Comparison of ENCODE assay signal across 8 cellular contexts in genomic region chr3:105527949-105528348, GRCh38.
DNase-seq lines count a peak whose midpoint lies in the region; ATAC-seq, FAIRE-seq and TF ChIP-seq lines count a peak whose summit lies in the region.

No MANE protein-coding gene starts in this region.

- intact Hi-C loops in dorsolateral prefrontal cortex (cut with DNase I): no loop called here
- intact Hi-C loops in heart left ventricle (cut with DNase I): loop anchor here in 1 of 10 donors (10.0 kb wide), 1 partner anchor 1253 kb away; no protein-coding TSS in a partner anchor
- intact Hi-C loops in adrenal gland (cut with DNase I): no loop called here

- no peak overlapping the region for H3K18ac ChIP-seq in neuronal stem cell (ENCODE audit: low read length)

- no peak overlapping the region for H3K23ac ChIP-seq in neuronal stem cell (ENCODE audit: low read depth, low read length, poor library complexity)

- H3K14ac ChIP-seq in neuronal stem cell (ENCODE audit: low read length): no peak overlapping the region

- no peak for DNase-seq in GM12892 (ENCODE audit: insufficient read length)
- DNase-seq in H4 (ENCODE audit: low spot score): peak; percentile 27
- peak; percentile 92 for DNase-seq in NCI-H187 treated with DMSO at 0.1 percent for 48 hours (lab: John Stamatoyannopoulos, UW)
- DNase-seq in dorsolateral prefrontal cortex: no peak
- no peak for DNase-seq in heart left ventricle
- no peak for DNase-seq in adrenal gland
- DNase-seq in neuronal stem cell (ENCODE audit: low spot score): no peak

- no peak for TF ChIP-seq CTCF in dorsolateral prefrontal cortex (IDR thresholded peaks at IDR 0.05 in 54 of 56, conservative IDR thresholded peaks at IDR 0.05 in 2 of 56; ENCODE audit: low read depth in 1 of 56, partially characterized antibody in 56 of 56)
- no peak for TF ChIP-seq CTCF in heart left ventricle (IDR thresholded peaks at IDR 0.05)
- no peak for TF ChIP-seq CTCF in adrenal gland (IDR thresholded peaks at IDR 0.05)

- H3K4ac ChIP-seq in neuronal stem cell (ENCODE audit: low read length): no peak overlapping the region

- no peaks in the 10 kb centered on the region for H3K79me1 ChIP-seq in neuronal stem cell (ENCODE audit: low read depth, low read length)

- no peak overlapping the region for H4K91ac ChIP-seq in neuronal stem cell (ENCODE audit: low read depth, low read length, poor library complexity)

- no peak overlapping the region for H2AFZ ChIP-seq in neuronal stem cell (ENCODE audit: low read length)

- no peak overlapping the region for H2BK15ac ChIP-seq in neuronal stem cell (ENCODE audit: low read length)

- WGBS in heart left ventricle, 4 donors: 51 to 67% (median 63%) methylated on average over 3 of the region's 3 CpGs
- 54 to 70% (median 69%) methylated on average over 3 of the region's 3 CpGs for WGBS in adrenal gland, 4 donors
- no CpG with 5 or more reads among the region's 3 CpGs for WGBS in neuronal stem cell (ENCODE audit: extremely low coverage in 2 of 2, insufficient read length in 2 of 2, insufficient replicate concordance in 1 of 2), 2 donors

- no peak for TF ChIP-seq POLR2A in GM12892 (IDR thresholded peaks at IDR 0.05; ENCODE audit: low read depth, low read length)
- no peak for TF ChIP-seq POLR2A in heart left ventricle (IDR thresholded peaks at IDR 0.05)
- no peak for TF ChIP-seq POLR2A in adrenal gland (IDR thresholded peaks at IDR 0.05)

- no peak overlapping the region for H2BK12ac ChIP-seq in neuronal stem cell (ENCODE audit: low read length)

- no peak overlapping the region for H2AK5ac ChIP-seq in neuronal stem cell (ENCODE audit: low read depth, low read length)

- H2BK120ac ChIP-seq in neuronal stem cell (ENCODE audit: low read depth, low read length): no peak overlapping the region

- H3K36me3 ChIP-seq in heart left ventricle (no peaks in the 10 kb centered on the region), adrenal gland (replicated peaks in 1 of 2) (no peaks in the 10 kb centered on the region), neuronal stem cell (replicated peaks in 1 of 2; ENCODE audit: control insufficient read depth in 2 of 2, insufficient read depth in 2 of 2, low read length in 2 of 2) (no peaks in the 10 kb centered on the region)

- H3K4me3 ChIP-seq in dorsolateral prefrontal cortex (no peak overlapping the region), heart left ventricle (no peak overlapping the region), adrenal gland (no peak overlapping the region), neuronal stem cell (ENCODE audit: low read length in 2 of 2) (no peak overlapping the region)

- FAIRE-seq in GM12892 (lab: Jason Lieb, UNC): peak; percentile 38

- H3K4me2 ChIP-seq in neuronal stem cell (ENCODE audit: insufficient read depth, low read length, poor library complexity, severe bottlenecking): no peak overlapping the region

- H2BK5ac ChIP-seq in neuronal stem cell (ENCODE audit: low read length): no peak overlapping the region

- H3K9ac ChIP-seq in neuronal stem cell (ENCODE audit: low read depth, low read length, poor library complexity): no peak overlapping the region

- H3K4me1 ChIP-seq in heart left ventricle: no peaks in the 10 kb centered on the region
- no peaks in the 10 kb centered on the region for H3K4me1 ChIP-seq in adrenal gland (replicated peaks in 1 of 2)
- H3K4me1 ChIP-seq in neuronal stem cell (ENCODE audit: control insufficient read depth in 2 of 2, insufficient read depth in 1 of 2, low read depth in 1 of 2, low read length in 2 of 2): no peaks in the 10 kb centered on the region

- no peak for ATAC-seq in heart left ventricle
- no peak for ATAC-seq in GM18517 (IDR thresholded peaks at IDR 0.05; ENCODE audit: unreplicated experiment)

- no peaks in the 10 kb centered on the region for H3K9me3 ChIP-seq in heart left ventricle
- no peaks in the 10 kb centered on the region for H3K9me3 ChIP-seq in adrenal gland (replicated peaks in 1 of 3)
- no peaks in the 10 kb centered on the region for H3K9me3 ChIP-seq in neuronal stem cell (replicated peaks in 1 of 2; ENCODE audit: control insufficient read depth in 2 of 2, insufficient read depth in 1 of 2, low read depth in 1 of 2, low read length in 2 of 2)

- no peaks in the 10 kb centered on the region for H3K27me3 ChIP-seq in dorsolateral prefrontal cortex
- H3K27me3 ChIP-seq in heart left ventricle: no peaks in the 10 kb centered on the region
- no peaks in the 10 kb centered on the region for H3K27me3 ChIP-seq in adrenal gland
- H3K27me3 ChIP-seq in neuronal stem cell (ENCODE audit: control insufficient read depth in 3 of 3, insufficient read depth in 3 of 3, low read depth in 1 of 3, low read length in 3 of 3): no peaks in the 10 kb centered on the region

- no peak overlapping the region for H4K8ac ChIP-seq in neuronal stem cell (ENCODE audit: low read depth, low read length)

- H3K27ac ChIP-seq in dorsolateral prefrontal cortex: peak overlapping the region in 55 of 59 donors; percentile 13 to 93 (median 85)
- no peak overlapping the region for H3K27ac ChIP-seq in heart left ventricle
- no peak overlapping the region for H3K27ac ChIP-seq in adrenal gland
- no peak overlapping the region for H3K27ac ChIP-seq in neuronal stem cell (replicated peaks; ENCODE audit: low read length)

Comparison
In these comparisons a context has a peak if more than half of its experiments do, and no peak if none do; other contexts are left out.
1. DNase-seq: peak in H4 (single experiment) and NCI-H187 treated with DMSO at 0.1 percent for 48 hours (single experiment); none in GM12892 (single experiment), dorsolateral prefrontal cortex (0 of 10), heart left ventricle (0 of 5), adrenal gland (0 of 7) and neuronal stem cell (single experiment).
2. H3K27ac ChIP-seq: peak in dorsolateral prefrontal cortex (55 of 59); none in heart left ventricle (0 of 12), adrenal gland (0 of 5) and neuronal stem cell (single experiment).